15 cellular contexts compared by ENCODE assay signal in the genomic region with DNA sequence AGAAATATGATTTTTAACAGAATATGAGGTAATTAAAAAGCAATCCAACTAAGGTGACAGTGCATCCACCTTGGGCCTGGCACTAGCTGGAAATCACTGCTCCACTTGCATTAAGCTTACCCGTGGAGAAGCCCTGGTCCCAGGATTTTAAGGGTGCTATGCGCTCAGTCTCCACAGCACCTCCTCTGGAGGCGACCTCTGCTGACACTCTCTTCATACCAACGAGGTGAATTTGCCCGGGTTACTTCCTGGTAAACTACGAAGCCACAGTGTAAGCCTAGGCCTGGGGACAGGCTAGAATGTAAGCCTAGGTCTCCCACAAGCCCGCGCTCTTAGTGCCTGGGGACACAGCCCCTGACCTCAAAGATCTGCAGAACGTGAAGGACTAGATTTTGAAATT. TPM values are rescaled to one million over a fixed set of nuclear protein-coding genes. Genes with fewer than 3 reads are reported as not detected.
DNase-seq lines count a peak whose midpoint lies in the region; ATAC-seq, FAIRE-seq and TF ChIP-seq lines count a peak whose summit lies in the region.
"Had no signal": no experiment of that assay in that cellular context is flagged by ENCODE, and none has a peak within 500 bp of the region (broad histone marks: within the 10 kb centered on the region; RNA-seq: fewer than 3 reads in every experiment).

No MANE protein-coding gene starts in this region.

- H3K9me1 ChIP-seq in K562 (ENCODE audit: control insufficient read depth, insufficient read depth, low read length): no peaks in the 10 kb centered on the region

- no TSS peak for BruUV-seq in K562 (replicated peaks; lab: Mats Ljungman, UMichigan)

- H3K27ac ChIP-seq in K562 (ENCODE audit: extremely low read depth, low read depth, low read length) (no peak overlapping the region), substantia nigra (ENCODE audit: low read depth, low read length, poor library complexity, severe bottlenecking) (peak overlapping the region; percentile 93)
- H3K27ac ChIP-seq: tibial artery had no signal

- intact Hi-C loops in K562 (cut with micrococcal nuclease): no loop called here

- 39% methylated on average over 9 of the region's 9 CpGs for WGBS in K562 (ENCODE audit: insufficient coverage, low coverage, missing lambda C conversion rate)

- in situ Hi-C loops in K562 (cut with MboI): no loop called here

- no peak overlapping the region for H3K4me3 ChIP-seq in K562

- CTCF ChIA-PET in K562 (lab: Yijun Ruan, JAX; ENCODE audit: low intra/inter-chr PET ratio): no interaction called here

- no peaks in the 10 kb centered on the region for H3K36me3 ChIP-seq in K562 (ENCODE audit: control insufficient read depth, insufficient read depth, low read length)
- H3K36me3 ChIP-seq: tibial artery had no signal

- peak overlapping the region; percentile 90; the same call in 1 of the 2 replicates for H2AFZ ChIP-seq in K562 (ENCODE audit: low read depth, low read length)

- POLR2A ChIA-PET in K562 (lab: Yijun Ruan, JAX): interaction anchor here (1.5 to 1.7 kb wide), 2 partner anchors 9 to 14 kb away, joined by 4 to 6 read pairs; no protein-coding TSS in a partner anchor

- DNase-seq in DMS79 treated with DMSO at 0.1 percent for 48 hours (lab: John Stamatoyannopoulos, UW) (peak; percentile 29), DMS79 (lab: John Stamatoyannopoulos, UW) (no peak), K562 (ENCODE audit: extremely low read depth in 1 of 4, low spot score in 3 of 4) (peak in 2 of 4 experiments; percentile 38 to 50), iPS DF 4.7 (ENCODE audit: extremely low read depth, low spot score) (peak; percentile 28), substantia nigra (lab: John Stamatoyannopoulos, UW) (peak in 14 of 49 donors; percentile 8 to 61 (median 18)), NCI-H2081 (lab: John Stamatoyannopoulos, UW) (no peak)
- DNase-seq: activated CD4-positive, alpha-beta T cell treated with anti-CD3 and anti-CD28 coated beads, Interleukin-2, amount 50 U/mL, for 1 hour; IMR-90; naive B cell; NCI-H1930; T-cell had no signal

- peak; percentile 79 for ATAC-seq in K562
- ATAC-seq in GM19395 (IDR thresholded peaks at IDR 0.05; ENCODE audit: unreplicated experiment): no peak
- ATAC-seq in GM18861 (IDR thresholded peaks at IDR 0.05; ENCODE audit: unreplicated experiment): no peak
- ATAC-seq: T-cell had no signal

- H3K4me1 ChIP-seq in K562 (replicated peaks in 1 of 2; ENCODE audit: control insufficient read depth in 2 of 2, insufficient read depth in 2 of 2, low read length in 2 of 2): peaks cover 4 to 16% of the 10 kb centered on the region in 2 experiments

- H3K9ac ChIP-seq in K562 (ENCODE audit: insufficient read depth in 1 of 2, low read depth in 2 of 2, low read length in 2 of 2): no peak overlapping the region

- no peak for FAIRE-seq in K562 (lab: Jason Lieb, UNC)
- FAIRE-seq: D721Med had no signal

- no peak for TF ChIP-seq RAD21 in K562 (CRISPR knock-in tag; conservative IDR thresholded peaks at IDR 0.05 in 1 of 2, IDR thresholded peaks at IDR 0.05 in 1 of 2)

- peaks cover 14 to 40% of the 10 kb centered on the region in 2 experiments; a peak in 4 of 5 replicates for H3K27me3 ChIP-seq in K562 (ENCODE audit: control insufficient read depth in 2 of 2, insufficient read depth in 2 of 2, low read length in 2 of 2)
- H3K27me3 ChIP-seq: tibial artery had no signal

- H4K20me1 ChIP-seq in K562 (replicated peaks; ENCODE audit: control insufficient read depth, insufficient read depth, low read length): no peaks in the 10 kb centered on the region

- no peak overlapping the region for H3K4me2 ChIP-seq in K562 (ENCODE audit: insufficient read depth, low read length)

- no peaks in the 10 kb centered on the region for H3K9me3 ChIP-seq in K562 (replicated peaks; ENCODE audit: control insufficient read depth, insufficient read depth, low read depth, low read length)
- H3K9me3 ChIP-seq: tibial artery had no signal

- peak; percentile 30 to 42 (median 33); a peak in 4 of 6 replicates for TF ChIP-seq CTCF in K562 (IDR thresholded peaks at IDR 0.05 in 2 of 3, conservative IDR thresholded peaks at IDR 0.05 in 1 of 3; ENCODE audit: insufficient read depth in 2 of 3, low read depth in 1 of 3, low read length in 3 of 3)

- TF ChIP-seq EP300 in K562 (IDR thresholded peaks at IDR 0.05; ENCODE audit: low read length): no peak

- no peaks in the 10 kb centered on the region for H3K79me2 ChIP-seq in K562 (ENCODE audit: control insufficient read depth, insufficient read depth, low read length)

- no peak for TF ChIP-seq POLR2A in K562 (conservative IDR thresholded peaks at IDR 0.05)

TF ChIP-seq in K562, 482 proteins besides CTCF, POLR2A, EP300 and RAD21:
- TF ChIP-seq, protein P1, sequence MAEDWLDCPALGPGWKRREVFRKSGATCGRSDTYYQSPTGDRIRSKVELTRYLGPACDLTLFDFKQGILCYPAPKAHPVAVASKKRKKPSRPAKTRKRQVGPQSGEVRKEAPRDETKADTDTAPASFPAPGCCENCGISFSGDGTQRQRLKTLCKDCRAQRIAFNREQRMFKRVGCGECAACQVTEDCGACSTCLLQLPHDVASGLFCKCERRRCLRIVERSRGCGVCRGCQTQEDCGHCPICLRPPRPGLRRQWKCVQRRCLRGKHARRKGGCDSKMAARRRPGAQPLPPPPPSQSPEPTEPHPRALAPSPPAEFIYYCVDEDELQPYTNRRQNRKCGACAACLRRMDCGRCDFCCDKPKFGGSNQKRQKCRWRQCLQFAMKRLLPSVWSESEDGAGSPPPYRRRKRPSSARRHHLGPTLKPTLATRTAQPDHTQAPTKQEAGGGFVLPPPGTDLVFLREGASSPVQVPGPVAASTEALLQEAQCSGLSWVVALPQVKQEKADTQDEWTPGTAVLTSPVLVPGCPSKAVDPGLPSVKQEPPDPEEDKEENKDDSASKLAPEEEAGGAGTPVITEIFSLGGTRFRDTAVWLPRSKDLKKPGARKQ (CRISPR knock-in tag; IDR thresholded peaks at IDR 0.05): no peak
- 0 out of 2 replicates have a peak, but pooled peaks have one; percentile 29 for TF ChIP-seq ELF1 (tag; IDR thresholded peaks at IDR 0.05)
- TF ChIP-seq, protein P2, sequence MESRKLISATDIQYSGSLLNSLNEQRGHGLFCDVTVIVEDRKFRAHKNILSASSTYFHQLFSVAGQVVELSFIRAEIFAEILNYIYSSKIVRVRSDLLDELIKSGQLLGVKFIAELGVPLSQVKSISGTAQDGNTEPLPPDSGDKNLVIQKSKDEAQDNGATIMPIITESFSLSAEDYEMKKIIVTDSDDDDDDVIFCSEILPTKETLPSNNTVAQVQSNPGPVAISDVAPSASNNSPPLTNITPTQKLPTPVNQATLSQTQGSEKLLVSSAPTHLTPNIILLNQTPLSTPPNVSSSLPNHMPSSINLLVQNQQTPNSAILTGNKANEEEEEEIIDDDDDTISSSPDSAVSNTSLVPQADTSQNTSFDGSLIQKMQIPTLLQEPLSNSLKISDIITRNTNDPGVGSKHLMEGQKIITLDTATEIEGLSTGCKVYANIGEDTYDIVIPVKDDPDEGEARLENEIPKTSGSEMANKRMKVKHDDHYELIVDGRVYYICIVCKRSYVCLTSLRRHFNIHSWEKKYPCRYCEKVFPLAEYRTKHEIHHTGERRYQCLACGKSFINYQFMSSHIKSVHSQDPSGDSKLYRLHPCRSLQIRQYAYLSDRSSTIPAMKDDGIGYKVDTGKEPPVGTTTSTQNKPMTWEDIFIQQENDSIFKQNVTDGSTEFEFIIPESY (CRISPR knock-in tag; IDR thresholded peaks at IDR 0.05): peak; percentile 99

RNA-seq across cellular contexts. Expression of a gene that starts 0.8 kb away (rescaled TPM):
- 0.42 and 0.58 TPM in 2 replicates for total RNA-seq in K562 (2011; cell fraction: chromatin; rRNA removed; ENCODE audit: low replicate concordance)
- total RNA-seq in K562 (2011; cell fraction: nucleolus; rRNA removed): 1.3 TPM in 2 replicates
- 0.29 and 1.8 TPM in 2 replicates for total RNA-seq in K562 (2011; cell fraction: nucleoplasm; rRNA removed)
- total RNA-seq in K562 (2014; rRNA removed): not detected in 2 replicates
- total RNA-seq in K562 (2014; rRNA removed; fragmentation: Illumina TruSeq; extraction: Trizol): 0.25 and 0.48 TPM in 2 replicates
- 0.18 TPM in 1 of 2 replicates, not detected in the other for total RNA-seq in K562 (2015; rRNA removed; fragmentation: Illumina TruSeq; extraction: Trizol)
- total RNA-seq in K562 (2021): 0.33 and 0.83 TPM in 2 replicates
- polyA plus RNA-seq in K562 (2011; rRNA removed): 0.50 TPM in 1 of 2 replicates, not detected in the other
- polyA plus RNA-seq in K562 (2011; cell fraction: cytosol; rRNA removed): 0.04 and 0.27 TPM in 2 replicates
- 0.11 and 0.21 TPM in 2 replicates for polyA plus RNA-seq in K562 (2011; cell fraction: nucleus; rRNA removed)
- 0.26 and 1.4 TPM in 2 replicates for polyA plus RNA-seq in K562 (2012)
- 0.48 and 0.54 TPM in 2 replicates for polyA plus RNA-seq in K562 (2014; fragmentation: Illumina TruSeq; extraction: Trizol)
- under 1 TPM; 0.36 to 0.44 TPM for polyA plus RNA-seq in K562 (2014; fragmentation: Nextera tagmentation; extraction: Ambion mirVana)
- polyA plus RNA-seq in K562 (2014; rRNA removed): 0.32 TPM in 1 of 2 replicates, not detected in the other
- polyA minus RNA-seq in K562 (2011; rRNA and poly(A)+ RNA removed): 0.36 and 0.74 TPM in 2 replicates
- polyA minus RNA-seq in K562 (2011; cell fraction: cytosol; rRNA and poly(A)+ RNA removed): not detected in 2 replicates
- not detected in 2 replicates for polyA minus RNA-seq in K562 (2011; cell fraction: nucleus; rRNA and poly(A)+ RNA removed)
- total RNA-seq: IMR-90 had no signal

RNA-seq across cellular contexts. Expression of a gene that starts 39.8 kb away (rescaled TPM):
- total RNA-seq in K562 (2011; cell fraction: chromatin; rRNA removed; ENCODE audit: low replicate concordance): 24.1 and 28.1 TPM in 2 replicates
- 30.3 and 30.7 TPM in 2 replicates for total RNA-seq in K562 (2011; cell fraction: nucleolus; rRNA removed)
- total RNA-seq in K562 (2011; cell fraction: nucleoplasm; rRNA removed): 19.5 and 31.0 TPM in 2 replicates
- 115 and 196 TPM in 2 replicates for total RNA-seq in K562 (2014; rRNA removed)
- total RNA-seq in K562 (2014; rRNA removed; fragmentation: Illumina TruSeq; extraction: Trizol): 42.4 and 43.6 TPM in 2 replicates
- total RNA-seq in K562 (2015; rRNA removed; fragmentation: Illumina TruSeq; extraction: Trizol): 38.0 and 51.0 TPM in 2 replicates
- total RNA-seq in K562 (2021): 40.3 and 43.1 TPM in 2 replicates
- polyA plus RNA-seq in K562 (2011; rRNA removed): 29.9 and 46.0 TPM in 2 replicates
- polyA plus RNA-seq in K562 (2011; cell fraction: cytosol; rRNA removed): 13.0 and 36.8 TPM in 2 replicates
- 22.0 and 35.1 TPM in 2 replicates for polyA plus RNA-seq in K562 (2011; cell fraction: nucleus; rRNA removed)
- 19.6 and 48.2 TPM in 2 replicates for polyA plus RNA-seq in K562 (2012)
- polyA plus RNA-seq in K562 (2014; fragmentation: Illumina TruSeq; extraction: Trizol): 27.1 and 33.6 TPM in 2 replicates
- 10 to 100 TPM in 1 of 2 experiments, 1 to 10 TPM in 1; 9.4 to 10.5 TPM for polyA plus RNA-seq in K562 (2014; fragmentation: Nextera tagmentation; extraction: Ambion mirVana)
- 18.7 and 19.9 TPM in 2 replicates for polyA plus RNA-seq in K562 (2014; rRNA removed)
- polyA minus RNA-seq in K562 (2011; rRNA and poly(A)+ RNA removed): 65.6 and 72.0 TPM in 2 replicates
- 34.6 and 47.6 TPM in 2 replicates for polyA minus RNA-seq in K562 (2011; cell fraction: cytosol; rRNA and poly(A)+ RNA removed)
- 29.4 and 35.7 TPM in 2 replicates for polyA minus RNA-seq in K562 (2011; cell fraction: nucleus; rRNA and poly(A)+ RNA removed)

Comparison
In these comparisons a context has a peak if more than half of its experiments do, and no peak if none do; other contexts are left out.
1. DNase-seq: peak in DMS79 treated with DMSO at 0.1 percent for 48 hours (single experiment) and iPS DF 4.7 (single experiment); none in DMS79 (single experiment) and NCI-H2081 (0 of 2).